ENCODE assay signal across 18 cellular contexts in the genomic region with DNA sequence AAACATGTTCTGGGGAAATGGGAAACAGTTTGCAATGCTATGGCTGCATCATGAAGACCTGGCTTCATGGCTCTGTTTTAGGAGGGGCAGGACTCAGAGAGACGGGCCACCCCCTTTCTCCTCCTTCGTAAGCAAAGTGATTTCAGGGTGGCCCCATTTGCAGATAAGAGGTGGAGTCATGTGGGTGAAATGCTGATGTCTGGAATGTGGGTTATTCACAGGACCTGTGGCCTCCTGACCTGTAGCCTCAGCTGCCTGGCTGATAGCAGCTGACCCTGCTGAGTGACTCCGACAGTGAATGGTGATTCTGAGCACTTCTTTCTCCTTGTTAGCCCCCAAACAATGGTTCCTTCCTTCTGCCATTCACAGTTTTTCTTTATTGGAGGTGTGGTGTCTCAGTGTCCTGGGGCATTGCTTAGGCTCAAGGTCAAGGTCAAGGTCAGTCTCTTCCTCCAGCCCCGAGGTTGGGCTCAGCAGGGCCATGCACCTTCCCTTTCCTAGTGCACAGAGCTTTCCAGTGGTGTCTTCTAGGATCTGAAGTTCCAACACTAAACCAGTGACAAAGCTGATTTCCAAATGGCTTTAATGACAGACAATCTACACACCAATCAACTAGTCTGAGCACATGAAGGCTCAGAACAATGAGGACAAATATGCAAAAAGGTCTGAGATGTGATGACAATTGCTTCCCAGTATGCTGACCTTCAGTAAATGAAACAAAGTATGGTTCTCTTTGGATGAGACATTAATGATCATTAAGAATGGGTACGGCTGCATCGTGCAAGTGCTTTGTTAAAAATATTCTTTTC. TPM values are rescaled to one million over a fixed set of nuclear protein-coding genes. Genes with fewer than 3 reads are reported as not detected.
A peak's percentile ranks its signal among the peaks of the same experiment; 100 is the strongest.
DNase-seq lines count a peak whose midpoint lies in the region; ATAC-seq, FAIRE-seq and TF ChIP-seq lines count a peak whose summit lies in the region.
"Had no signal": no experiment of that assay in that cellular context is flagged by ENCODE, and none has a peak within 500 bp of the region (broad histone marks: within the 10 kb centered on the region; RNA-seq: fewer than 3 reads in every experiment).

No MANE protein-coding gene starts in this region.

- peaks cover 16% of the 10 kb centered on the region for H3K27me3 Mint-ChIP-seq in activated CD8-positive, alpha-beta T cell treated with anti-CD3 and anti-CD28 coated beads for 36 hours
- H3K27me3 Mint-ChIP-seq in CD4-positive, alpha-beta T cell = peaks cover 28% of the 10 kb centered on the region

- ATAC-seq in HCT116 = peak; percentile 32
- ATAC-seq in activated CD8-positive, alpha-beta T cell treated with anti-CD3 and anti-CD28 coated beads for 36 hours = no peak
- no peak for ATAC-seq in CD4-positive, alpha-beta T cell (ENCODE audit: poor library complexity)
- ATAC-seq in GM21526 (IDR thresholded peaks at IDR 0.05; ENCODE audit: low FRiP score, unreplicated experiment) = no peak

- H3K27me3 ChIP-seq in HCT116 (ENCODE audit: insufficient read depth, low read length) = no peaks in the 10 kb centered on the region
- H3K27me3 ChIP-seq in CD4-positive, alpha-beta T cell (ENCODE audit: control insufficient read depth, insufficient read depth, low read length) = no peaks in the 10 kb centered on the region
- H3K27me3 ChIP-seq: ascending aorta, MG63 had no signal

- peaks cover 43 to 94% of the 10 kb centered on the region in 2 experiments for H3K4me1 ChIP-seq in HCT116 (ENCODE audit: control insufficient read depth in 1 of 2, insufficient read depth in 2 of 2, low read length in 2 of 2)
- H3K4me1 ChIP-seq: ascending aorta had no signal

- H3K9me3 Mint-ChIP-seq in activated CD8-positive, alpha-beta T cell treated with anti-CD3 and anti-CD28 coated beads for 36 hours = peaks cover 43% of the 10 kb centered on the region
- H3K9me3 Mint-ChIP-seq in CD4-positive, alpha-beta T cell = peaks cover 19% of the 10 kb centered on the region

- TF ChIP-seq RAD21 in HCT116 (IDR thresholded peaks at IDR 0.05; ENCODE audit: low read depth) = no peak

- H3K27ac ChIP-seq in HCT116 (ENCODE audit: low read depth, low read length) = peak overlapping the region; percentile 99
- no peak overlapping the region for H3K27ac ChIP-seq in CD4-positive, alpha-beta T cell (ENCODE audit: low read depth, low read length)
- H3K27ac ChIP-seq: ascending aorta had no signal

- intact Hi-C loops in HCT116 (cut with micrococcal nuclease) = loop anchor here (2.0 to 10.0 kb wide), 2 partner anchors 50 to 250 kb away; a partner anchor contains a TSS
- intact Hi-C loops in activated CD8-positive, alpha-beta T cell treated with anti-CD3 and anti-CD28 coated beads for 36 hours (cut with micrococcal nuclease) = loop anchor here (5.0 kb wide), 1 partner anchor 47 kb away; a partner anchor contains a TSS
- intact Hi-C loops in CD4-positive, alpha-beta T cell (cut with DNase I, micrococcal nuclease) = no loop called here

- in situ Hi-C loops in ACHN (cut with HindIII; ENCODE audit: low pct_ligation_motif_present, low pct_unique_long_range_greater_than_20kb, low sequenced_read_pairs) = no loop called here

- peak overlapping the region; percentile 88 for H3K27ac Mint-ChIP-seq in activated CD8-positive, alpha-beta T cell treated with anti-CD3 and anti-CD28 coated beads for 36 hours
- H3K27ac Mint-ChIP-seq in CD4-positive, alpha-beta T cell = no peak overlapping the region
- H3K27ac Mint-ChIP-seq: dendritic cell treated with granulocyte-macrophage colony-stimulating factor and Interleukin-4, amounts not matched to agents 40 ng/mL and 50 ng/mL, for 4 days had no signal

- H3K9me3 ChIP-seq in HCT116 (ENCODE audit: control insufficient read depth in 1 of 2, insufficient read depth in 1 of 2, low read depth in 1 of 2, low read length in 2 of 2) = no peaks in the 10 kb centered on the region
- peaks cover 41% of the 10 kb centered on the region for H3K9me3 ChIP-seq in CD4-positive, alpha-beta T cell (ENCODE audit: control insufficient read depth, low read length)

- peak overlapping the region; percentile 59 for H3K4me2 ChIP-seq in HCT116 (ENCODE audit: low read length)

- FAIRE-seq in G401.6 (lab: Jason Lieb, UNC) = peak; percentile 97

- H3K9ac ChIP-seq in HCT116 (ENCODE audit: low read length) = peak overlapping the region; percentile 62

- peaks cover 16% of the 10 kb centered on the region for H3K36me3 Mint-ChIP-seq in activated CD8-positive, alpha-beta T cell treated with anti-CD3 and anti-CD28 coated beads for 36 hours (ENCODE audit: low read depth)
- peaks cover 4% of the 10 kb centered on the region for H3K36me3 Mint-ChIP-seq in CD4-positive, alpha-beta T cell (ENCODE audit: low read depth)

- no peaks in the 10 kb centered on the region for H3K9me2 ChIP-seq in HCT116 (ENCODE audit: insufficient read depth)

- TSS peak; percentile 65 for BruUV-seq in HCT116 (replicated peaks; lab: Mats Ljungman, UMichigan)

- no peak for DNase-seq in HCT116 (ENCODE audit: low read depth, low spot score)
- DNase-seq in activated CD8-positive, alpha-beta T cell treated with anti-CD3 and anti-CD28 coated beads for 36 hours = no peak
- DNase-seq in foreskin melanocyte = peak; percentile 15
- no peak for DNase-seq in ACHN
- no peak for DNase-seq in mesenteric fat pad (ENCODE audit: low spot score)
- no peak for DNase-seq in CD4-positive, alpha-beta T cell
- DNase-seq: activated T-cell treated with anti-CD3 and anti-CD28 coated beads for 4 hours; CD4-positive, alpha-beta memory T cell; hippocampal formation; NCI-H2029 treated with DMSO at 0.1 percent for 48 hours; NCI-H524; stimulated activated naive CD8-positive, alpha-beta T cell treated with anti-CD3 and anti-CD28 coated beads, Interleukin-15, Interleukin-2, amounts not matched to agents 100 U/mL and 50 U/mL, for 24 hours had no signal

- RAD21 ChIA-PET in HCT116 (lab: Charles Lee; ENCODE audit: low non-redundant PET in 1 of 2, low total read pairs in 2 of 2, uncharacterized antibody in 2 of 2, unreplicated experiment in 2 of 2) = no interaction called here

- peaks cover 16% of the 10 kb centered on the region for H3K4me1 Mint-ChIP-seq in activated CD8-positive, alpha-beta T cell treated with anti-CD3 and anti-CD28 coated beads for 36 hours (ENCODE audit: low read depth)
- no peaks in the 10 kb centered on the region for H3K4me1 Mint-ChIP-seq in CD4-positive, alpha-beta T cell (ENCODE audit: low read depth)

- no peak overlapping the region for H2AFZ ChIP-seq in HCT116 (ENCODE audit: low read depth, low read length, poor library complexity, severe bottlenecking)

- peak; percentile 29 for TF ChIP-seq POLR2A in HCT116 (IDR thresholded peaks at IDR 0.05; ENCODE audit: borderline replicate concordance, extremely low read depth, insufficient read depth, insufficient read length)

- POLR2A ChIA-PET in HCT116 (lab: Charles Lee) = interaction anchor here (0.9 kb wide), 1 partner anchor 10 kb away, joined by 4 read pairs; no protein-coding TSS in a partner anchor
- POLR2A ChIA-PET in activated CD8-positive, alpha-beta T cell treated with anti-CD3 and anti-CD28 coated beads for 36 hours (lab: Charles Lee) = no interaction called here
- POLR2A ChIA-PET in CD4-positive, alpha-beta T cell (lab: Charles Lee) = no interaction called here

- peak overlapping the region in 1 of 2 experiments; percentile 5; a peak in 1 of 4 replicates for H3K4me3 ChIP-seq in HCT116 (replicated peaks in 1 of 2; ENCODE audit: low read depth in 1 of 2, low read length in 2 of 2)
- H3K4me3 ChIP-seq: ascending aorta, MG63, skin epidermis had no signal

- H3K79me2 ChIP-seq in HCT116 (ENCODE audit: insufficient read depth, low read length) = peaks cover 21% of the 10 kb centered on the region; the same call in 1 of the 2 replicates

- CTCF ChIA-PET in HCT116 (lab: Charles Lee) = no interaction called here
- CTCF ChIA-PET in activated CD8-positive, alpha-beta T cell treated with anti-CD3 and anti-CD28 coated beads for 36 hours (lab: Charles Lee) = no interaction called here
- CTCF ChIA-PET in CD4-positive, alpha-beta T cell (lab: Charles Lee) = no interaction called here

- no peak for TF ChIP-seq CTCF in HCT116 (IDR thresholded peaks at IDR 0.05 in 2 of 3, conservative IDR thresholded peaks at IDR 0.05 in 1 of 3; ENCODE audit: borderline replicate concordance in 1 of 3, insufficient read depth in 1 of 3, low read depth in 2 of 3, low read length in 2 of 3)
- no peak for TF ChIP-seq CTCF in activated CD8-positive, alpha-beta T cell treated with anti-CD3 and anti-CD28 coated beads for 36 hours (IDR thresholded peaks at IDR 0.05)
- no peak for TF ChIP-seq CTCF in CD4-positive, alpha-beta T cell (IDR thresholded peaks at IDR 0.05)

- no peak overlapping the region for H3K4me3 Mint-ChIP-seq in activated CD8-positive, alpha-beta T cell treated with anti-CD3 and anti-CD28 coated beads for 36 hours
- no peak overlapping the region for H3K4me3 Mint-ChIP-seq in CD4-positive, alpha-beta T cell
- H3K4me3 Mint-ChIP-seq: CD4-positive, alpha-beta memory T cell; dendritic cell treated with granulocyte-macrophage colony-stimulating factor and Interleukin-4, amounts not matched to agents 40 ng/mL and 50 ng/mL, for 4 days had no signal

- no peaks in the 10 kb centered on the region for H4K20me1 ChIP-seq in HCT116 (ENCODE audit: insufficient read depth)

- peaks cover 0 to 2% of the 10 kb centered on the region in 2 experiments; a peak in 1 of 4 replicates for H3K36me3 ChIP-seq in HCT116 (ENCODE audit: control insufficient read depth in 1 of 2, insufficient read depth in 2 of 2, low read length in 2 of 2)
- H3K36me3 ChIP-seq: ascending aorta, MG63 had no signal

TF ChIP-seq in HCT116, 20 proteins besides CTCF, POLR2A, EP300 and RAD21 (continues in another document):
- TF ChIP-seq, protein P1, sequence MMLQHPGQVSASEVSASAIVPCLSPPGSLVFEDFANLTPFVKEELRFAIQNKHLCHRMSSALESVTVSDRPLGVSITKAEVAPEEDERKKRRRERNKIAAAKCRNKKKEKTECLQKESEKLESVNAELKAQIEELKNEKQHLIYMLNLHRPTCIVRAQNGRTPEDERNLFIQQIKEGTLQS (IDR thresholded peaks at IDR 0.05) = no peak

RNA-seq across cellular contexts. Expression of a gene that starts 49.6 kb away (rescaled TPM):
- total RNA-seq in HCT116 (2021; ENCODE audit: unreplicated experiment) = 173 TPM
- 96.3 and 102 TPM in 2 replicates for polyA plus RNA-seq in HCT116 (2012)
- 10 to 100 TPM; 81.6 to 86.1 TPM for total RNA-seq in activated CD8-positive, alpha-beta T cell treated with anti-CD3 and anti-CD28 coated beads for 36 hours
- total RNA-seq in mesenteric fat pad = 115 TPM
- total RNA-seq in CD4-positive, alpha-beta T cell = 10 to 100 TPM; 75.5 to 83.8 TPM

Comparison
In these comparisons a context has a peak if more than half of its experiments do, and no peak if none do; other contexts are left out.
1. intact Hi-C loops: an anchor here in HCT116 (2.0 to 10.0 kb wide) and activated CD8-positive, alpha-beta T cell treated with anti-CD3 and anti-CD28 coated beads for 36 hours (5.0 kb wide); none called in CD4-positive, alpha-beta T cell.